8 cellular contexts compared by ENCODE assay signal in the genomic region with DNA sequence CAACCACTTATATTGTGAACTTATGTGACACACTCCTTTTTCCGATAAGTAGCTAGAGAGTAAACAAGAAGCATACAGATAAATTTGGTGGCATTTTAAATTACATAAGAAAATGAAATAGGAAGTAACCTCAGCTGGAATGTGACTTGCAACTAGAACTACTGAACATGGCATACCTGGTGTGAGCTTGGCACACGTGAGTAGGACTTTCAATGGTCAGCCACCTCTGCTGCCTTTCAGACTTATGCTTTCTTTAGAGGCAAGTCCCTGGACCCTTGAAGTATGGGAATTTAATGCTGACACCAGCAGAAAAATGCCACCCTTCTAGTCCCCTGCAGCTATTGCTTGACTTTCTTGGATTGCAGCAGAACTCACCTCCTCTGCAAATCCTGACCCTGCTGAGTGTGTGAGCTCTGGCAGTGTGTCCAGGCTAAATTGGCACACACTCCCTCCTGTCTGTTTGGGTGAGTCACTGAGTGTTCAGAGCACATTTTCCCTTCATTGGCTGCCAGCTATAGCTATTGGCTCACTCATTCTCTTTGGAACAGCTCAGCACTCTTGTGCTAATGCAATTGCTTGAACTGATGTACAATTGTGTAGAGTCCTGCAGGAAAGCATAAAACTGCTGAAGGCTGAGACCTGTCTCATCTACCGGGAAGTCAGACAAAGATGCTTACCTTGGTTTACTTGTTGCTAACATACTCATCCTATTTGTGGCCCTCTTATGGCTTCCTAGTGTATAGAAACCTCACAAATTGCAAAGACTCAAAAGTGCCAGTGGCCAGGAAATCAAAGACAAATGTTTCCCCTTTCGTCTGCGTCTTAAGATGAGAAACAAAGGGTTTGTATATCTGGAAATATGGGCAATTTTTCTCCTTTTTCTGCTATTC.
DNase-seq lines count a peak whose midpoint lies in the region; ATAC-seq, FAIRE-seq and TF ChIP-seq lines count a peak whose summit lies in the region.

No MANE protein-coding gene starts in this region.

- ATAC-seq in stimulated activated memory B cell treated with anti-CD40 and anti-IgM and Interleukin-4, amounts not matched to agents 10 μg/mL and 1 μg/mL and 100 μg/mL, for 72 hours = no peak

- no peaks in the 10 kb centered on the region for H3K36me3 Mint-ChIP-seq in stimulated activated memory B cell treated with anti-CD40 and anti-IgM and Interleukin-4, amounts not matched to agents 10 μg/mL and 1 μg/mL and 100 μg/mL, for 72 hours

- H3K4me1 ChIP-seq in small intestine (ENCODE audit: control insufficient read depth in 2 of 2, insufficient read depth in 1 of 2, low read depth in 1 of 2, low read length in 1 of 2) = peaks cover 0 to 4% of the 10 kb centered on the region in 2 donors

- WGBS in small intestine, 3 donors = 65 to 67% (median 66%) methylated on average over 5 of the region's 5 CpGs

- TF ChIP-seq CTCF in HFF-Myc (IDR thresholded peaks at IDR 0.05; ENCODE audit: low read depth, low read length, missing control alignments) = no peak

- no peak overlapping the region for H3K27ac ChIP-seq in small intestine (ENCODE audit: low read depth in 1 of 2, low read length in 1 of 2)

- no peak for FAIRE-seq in small intestine (lab: Jason Lieb, UNC)

- H3K27ac Mint-ChIP-seq in stimulated activated memory B cell treated with anti-CD40 and anti-IgM and Interleukin-4, amounts not matched to agents 10 μg/mL and 1 μg/mL and 100 μg/mL, for 72 hours = no peak overlapping the region

- H3K27me3 ChIP-seq in small intestine (ENCODE audit: control insufficient read depth in 2 of 2, insufficient read depth in 2 of 2, low read length in 2 of 2) = no peaks in the 10 kb centered on the region

- H3K4me3 Mint-ChIP-seq in stimulated activated memory B cell treated with anti-CD40 and anti-IgM and Interleukin-4, amounts not matched to agents 10 μg/mL and 1 μg/mL and 100 μg/mL, for 72 hours = no peak overlapping the region

- H3K9me3 Mint-ChIP-seq in stimulated activated memory B cell treated with anti-CD40 and anti-IgM and Interleukin-4, amounts not matched to agents 10 μg/mL and 1 μg/mL and 100 μg/mL, for 72 hours = no peaks in the 10 kb centered on the region

- H3K4me1 Mint-ChIP-seq in stimulated activated memory B cell treated with anti-CD40 and anti-IgM and Interleukin-4, amounts not matched to agents 10 μg/mL and 1 μg/mL and 100 μg/mL, for 72 hours = no peaks in the 10 kb centered on the region

- no peaks in the 10 kb centered on the region for H3K9me3 ChIP-seq in small intestine (ENCODE audit: control insufficient read depth, low read depth)

- H3K27me3 Mint-ChIP-seq in stimulated activated memory B cell treated with anti-CD40 and anti-IgM and Interleukin-4, amounts not matched to agents 10 μg/mL and 1 μg/mL and 100 μg/mL, for 72 hours = no peaks in the 10 kb centered on the region

- DNase-seq in HFF-Myc (ENCODE audit: extremely low read depth, low read depth) (peak; percentile 94), astrocyte of the hippocampus (ENCODE audit: low read depth, low spot score) (peak; percentile 95), hepatic stellate cell (ENCODE audit: low spot score) (peak; percentile 57), small intestine (peak; percentile 72), NCI-H1105 treated with DMSO at 0.1 percent for 48 hours (lab: John Stamatoyannopoulos, UW) (no peak)
- no peak for DNase-seq in activated CD4-positive, CD25-positive, alpha-beta regulatory T cell (lab: John Stamatoyannopoulos, UW)
- DNase-seq in activated T-cell treated with anti-CD3 and anti-CD28 coated beads, Interleukin-2, amount 50 U/mL, for 48 hours = no peak

- H3K36me3 ChIP-seq in small intestine (ENCODE audit: control insufficient read depth in 2 of 2, insufficient read depth in 2 of 2, low read length in 2 of 2) = no peaks in the 10 kb centered on the region

- H3K4me3 ChIP-seq in HFF-Myc (replicated peaks; ENCODE audit: low read depth, low read length) = no peak overlapping the region
- no peak overlapping the region for H3K4me3 ChIP-seq in small intestine (ENCODE audit: low read depth in 1 of 2, low read length in 2 of 2)

Comparison
In these comparisons a context has a peak if more than half of its experiments do, and no peak if none do; other contexts are left out.
1. DNase-seq: peak in HFF-Myc (single experiment), astrocyte of the hippocampus (single experiment), hepatic stellate cell (single experiment) and small intestine (single experiment); none in activated CD4-positive, CD25-positive, alpha-beta regulatory T cell (0 of 4), NCI-H1105 treated with DMSO at 0.1 percent for 48 hours (single experiment) and activated T-cell treated with anti-CD3 and anti-CD28 coated beads, Interleukin-2, amount 50 U/mL, for 48 hours (0 of 2).